8 cellular contexts compared by ENCODE assay signal in the genomic region with DNA sequence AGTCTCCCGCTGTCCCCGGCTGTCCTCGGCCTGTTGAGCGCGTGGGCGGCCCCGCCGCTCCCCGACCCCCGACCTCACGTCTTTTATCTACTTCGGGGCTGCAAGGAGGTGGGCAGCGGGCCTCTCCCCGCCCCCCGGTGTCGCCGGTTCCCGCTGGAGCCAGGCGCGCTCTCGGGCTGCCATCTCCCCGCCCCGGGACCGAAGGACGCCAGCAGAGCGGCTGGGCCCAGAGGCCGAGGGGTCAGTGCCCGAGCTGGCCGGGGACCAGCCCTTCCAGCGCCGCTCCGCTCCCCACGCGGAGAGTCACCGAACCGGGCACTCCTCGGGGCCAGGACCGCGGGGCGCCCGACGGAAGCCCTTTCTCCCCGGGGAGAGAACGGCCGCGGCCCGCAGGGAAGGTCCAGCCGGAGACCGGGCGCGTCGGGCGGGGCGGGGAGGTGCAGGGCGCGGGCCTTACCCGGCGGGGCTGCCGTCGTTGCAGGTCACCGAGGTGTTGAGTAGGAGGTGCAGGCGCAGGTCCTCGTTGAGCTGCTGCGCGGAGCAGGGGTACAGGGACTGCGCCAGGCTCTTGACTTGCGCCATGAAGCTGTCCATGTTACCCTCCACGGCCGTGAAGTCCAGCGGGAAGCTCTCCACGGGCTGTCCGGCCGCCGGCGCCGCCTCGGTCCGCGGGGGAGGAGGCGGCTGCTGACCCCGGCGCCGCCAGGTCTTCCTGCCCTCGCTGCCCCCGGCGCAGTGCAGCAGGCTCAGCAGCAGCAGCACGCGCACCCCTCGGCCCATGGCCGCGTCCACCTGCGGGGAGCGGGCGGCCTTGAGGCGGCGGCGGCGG. TPM values are rescaled to one million over a fixed set of nuclear protein-coding genes. Genes with fewer than 3 reads are reported as not detected.
DNase-seq lines count a peak whose midpoint lies in the region; ATAC-seq and TF ChIP-seq lines count a peak whose summit lies in the region.

No MANE protein-coding gene starts in this region.

- H3K9me2 ChIP-seq in neural cell (ENCODE audit: insufficient read depth, low read length) (no peaks in the 10 kb centered on the region), MM.1S (replicated peaks; ENCODE audit: insufficient read depth, low read length) (no peaks in the 10 kb centered on the region)

- H3K4me1 ChIP-seq in HAP-1 (no peaks in the 10 kb centered on the region; the same call in 1 of the 2 replicates), MM.1S (ENCODE audit: low read length) (no peaks in the 10 kb centered on the region)

- no peaks in the 10 kb centered on the region for H3F3A ChIP-seq in neural cell (ENCODE audit: insufficient read depth, low read length, poor library complexity, severe bottlenecking)
- no peaks in the 10 kb centered on the region for H3F3A ChIP-seq in MM.1S (ENCODE audit: insufficient read depth, low read length)

- H2AFZ ChIP-seq in neural cell (ENCODE audit: low read depth, low read length) (no peak overlapping the region), MM.1S (ENCODE audit: low read length) (no peak overlapping the region)

- no peak for TF ChIP-seq EP300 in neural cell (conservative IDR thresholded peaks at IDR 0.05; ENCODE audit: poor library complexity, severe bottlenecking)

- POLR2A ChIA-PET in AG04449 (lab: Yijun Ruan, JAX) = interaction anchor here (1.1 to 1.6 kb wide), 2 partner anchors 59 to 61 kb away, joined by 5 to 10 read pairs; no protein-coding TSS in a partner anchor

- in situ Hi-C loops in HAP-1 (cut with MboI; ENCODE audit: low sequenced_read_pairs) (no loop called here), GM13976 (cut with MboI; ENCODE audit: low sequenced_read_pairs, unreplicated experiment) (no loop called here)

- no peak for ATAC-seq in GM21529 (IDR thresholded peaks at IDR 0.05; ENCODE audit: unreplicated experiment)

- peak overlapping the region; percentile 24; the same call in 1 of the 2 replicates for H3K4me3 ChIP-seq in AG04449 (ENCODE audit: low read depth, low read length)
- H3K4me3 ChIP-seq in HAP-1 = peak overlapping the region; percentile 37
- peak overlapping the region; percentile 64 for H3K4me3 ChIP-seq in coronary artery
- H3K4me3 ChIP-seq in neural cell (ENCODE audit: low read length) = peak overlapping the region; percentile 50
- H3K4me3 ChIP-seq in MM.1S (ENCODE audit: low read length) = no peak overlapping the region

- H3K4me2 ChIP-seq in neural cell (ENCODE audit: low read length) (no peak overlapping the region), MM.1S (ENCODE audit: low read depth, low read length) (no peak overlapping the region)

- no peaks in the 10 kb centered on the region for H4K20me1 ChIP-seq in neural cell (ENCODE audit: insufficient read depth)
- H4K20me1 ChIP-seq in MM.1S (ENCODE audit: insufficient read depth, low read length) = no peaks in the 10 kb centered on the region

- H3K79me2 ChIP-seq in neural cell (replicated peaks; ENCODE audit: insufficient read depth, low read length) (no peaks in the 10 kb centered on the region), MM.1S (ENCODE audit: low read length) (no peaks in the 10 kb centered on the region)

- H3K27ac ChIP-seq in coronary artery (no peak overlapping the region), neural cell (ENCODE audit: low read length) (no peak overlapping the region), MM.1S (ENCODE audit: low read length) (no peak overlapping the region)

- no peak for TF ChIP-seq CTCF in AG04449 (IDR thresholded peaks at IDR 0.05; ENCODE audit: insufficient read depth, low read length, missing control alignments)
- no peak for TF ChIP-seq CTCF in coronary artery (IDR thresholded peaks at IDR 0.05)
- TF ChIP-seq CTCF in neural cell (IDR thresholded peaks at IDR 0.05; ENCODE audit: poor library complexity, severe bottlenecking) = no peak
- no peak for TF ChIP-seq CTCF in GM13976 (IDR thresholded peaks at IDR 0.05; ENCODE audit: borderline replicate concordance, control extremely low read depth, extremely low read depth, insufficient read depth, missing control alignments)
- no peak for TF ChIP-seq CTCF in MM.1S (IDR thresholded peaks at IDR 0.05; ENCODE audit: low read length)

- H3K9ac ChIP-seq in neural cell (ENCODE audit: low read length) = no peak overlapping the region
- no peak overlapping the region for H3K9ac ChIP-seq in MM.1S (ENCODE audit: low read length)

- no peak for TF ChIP-seq RAD21 in neural cell (conservative IDR thresholded peaks at IDR 0.05)

- DNase-seq in AG04449 (ENCODE audit: low read depth, low spot score) = no peak
- DNase-seq in HAP-1 (ENCODE audit: low spot score in 2 of 2) = peak in 1 of 2 experiments; percentile 32
- DNase-seq in coronary artery (ENCODE audit: low spot score) = no peak
- no peak for DNase-seq in GM13976 (ENCODE audit: low spot score)
- no peak for DNase-seq in SW480 (ENCODE audit: low spot score)
- DNase-seq in MM.1S = no peak

- no peaks in the 10 kb centered on the region for H3K36me3 ChIP-seq in HAP-1 (replicated peaks)
- no peaks in the 10 kb centered on the region for H3K36me3 ChIP-seq in neural cell (ENCODE audit: insufficient read depth, low read length)
- H3K36me3 ChIP-seq in MM.1S (replicated peaks; ENCODE audit: insufficient read depth, low read length) = no peaks in the 10 kb centered on the region

- no peaks in the 10 kb centered on the region for H3K9me3 ChIP-seq in HAP-1
- no peaks in the 10 kb centered on the region for H3K9me3 ChIP-seq in neural cell (ENCODE audit: low read length)
- no peaks in the 10 kb centered on the region for H3K9me3 ChIP-seq in MM.1S (replicated peaks; ENCODE audit: insufficient read depth, low read length)

- CTCF ChIA-PET in AG04449 (lab: Yijun Ruan, JAX) = interaction anchor here (0.7 to 7.0 kb wide), 35 partner anchors 8 to 223 kb away, joined by 3 to 290 read pairs (median 6); a partner anchor contains a TSS

- peaks cover 8% of the 10 kb centered on the region for H3K27me3 ChIP-seq in HAP-1 (ENCODE audit: low read depth)
- H3K27me3 ChIP-seq in neural cell (ENCODE audit: insufficient read depth, low read depth, low read length) = peaks cover 63% of the 10 kb centered on the region
- peaks cover 71% of the 10 kb centered on the region for H3K27me3 ChIP-seq in MM.1S (replicated peaks; ENCODE audit: insufficient read depth, low read length)

TF ChIP-seq in neural cell, 6 proteins besides CTCF, POLR2A, EP300 and RAD21:
- TF ChIP-seq POLR2AphosphoS5 (IDR thresholded peaks at IDR 0.05) (no peak), TAF1 (IDR thresholded peaks at IDR 0.05; ENCODE audit: low read depth) (no peak), EZH2 (IDR thresholded peaks at IDR 0.05; ENCODE audit: borderline replicate concordance, insufficient read depth, low read length, poor library complexity, severe bottlenecking) (peak; percentile 91), MXI1 (conservative IDR thresholded peaks at IDR 0.05; ENCODE audit: poor library complexity, severe bottlenecking) (no peak)

RNA-seq across cellular contexts. Expression of a gene that starts 0.6 kb away (rescaled TPM):
- polyA plus RNA-seq in neural cell = 0.12 TPM in 1 of 2 replicates, not detected in the other
- polyA minus RNA-seq in neural cell = not detected in 2 replicates

RNA-seq across cellular contexts. Expression of a gene that starts 13.3 kb away (rescaled TPM):
- polyA plus RNA-seq in neural cell = 1.1 and 1.2 TPM in 2 replicates
- 0.81 and 1.5 TPM in 2 replicates for polyA minus RNA-seq in neural cell

RNA-seq across cellular contexts. Expression of a gene that starts 17.1 kb away (rescaled TPM):
- 28.0 and 58.1 TPM in 2 replicates for polyA plus RNA-seq in neural cell
- polyA minus RNA-seq in neural cell = 15.7 and 26.8 TPM in 2 replicates

RNA-seq across cellular contexts. Expression of a gene that starts 23.2 kb away (rescaled TPM):
- polyA plus RNA-seq in neural cell = 41.7 and 61.0 TPM in 2 replicates
- 18.9 and 23.1 TPM in 2 replicates for polyA minus RNA-seq in neural cell

RNA-seq across cellular contexts. Expression of a gene that starts 32.8 kb away (rescaled TPM):
- polyA plus RNA-seq in neural cell = 11.8 and 12.4 TPM in 2 replicates
- polyA minus RNA-seq in neural cell = 13.5 and 14.4 TPM in 2 replicates
